In genomic region chr19:20999731-21000352, GRCh38 we compare ENCODE assay signal across 1 cellular context.
TF ChIP-seq lines count a peak whose summit lies in the region.

No MANE protein-coding gene starts in this region.

TF ChIP-seq in HepG2, 621 proteins besides CTCF, POLR2A, EP300 and RAD21 (continued from another document):
- no peak for TF ChIP-seq ZNF691 (CRISPR knock-in tag; IDR thresholded peaks at IDR 0.05; ENCODE audit: borderline replicate concordance, low read depth)
- TF ChIP-seq MLX (CRISPR knock-in tag; IDR thresholded peaks at IDR 0.05), result no peak
- TF ChIP-seq GLI4 (CRISPR knock-in tag; IDR thresholded peaks at IDR 0.05; ENCODE audit: borderline replicate concordance), result no peak
- TF ChIP-seq ZNF543 (CRISPR knock-in tag; IDR thresholded peaks at IDR 0.05), result no peak
- TF ChIP-seq LRRFIP1 (CRISPR knock-in tag; conservative IDR thresholded peaks at IDR 0.05), result no peak
- TF ChIP-seq ATF6 (CRISPR knock-in tag; conservative IDR thresholded peaks at IDR 0.05), result no peak
- no peak for TF ChIP-seq ZNF549 (CRISPR knock-in tag; IDR thresholded peaks at IDR 0.05)
- no peak for TF ChIP-seq TFAP4 (IDR thresholded peaks at IDR 0.05; ENCODE audit: borderline replicate concordance, low read depth)
- TF ChIP-seq ZNF558 (CRISPR knock-in tag; IDR thresholded peaks at IDR 0.05; ENCODE audit: borderline replicate concordance), result no peak
- TF ChIP-seq ZFP91 (CRISPR knock-in tag; IDR thresholded peaks at IDR 0.05; ENCODE audit: borderline replicate concordance), result no peak
- no peak for TF ChIP-seq GLMP (CRISPR knock-in tag; IDR thresholded peaks at IDR 0.05; ENCODE audit: borderline replicate concordance)
- no peak for TF ChIP-seq ZNF451 (CRISPR knock-in tag; IDR thresholded peaks at IDR 0.05)
- TF ChIP-seq ELF4 (CRISPR knock-in tag; IDR thresholded peaks at IDR 0.05; ENCODE audit: borderline replicate concordance), result no peak
- no peak for TF ChIP-seq MED13 (CRISPR knock-in tag; IDR thresholded peaks at IDR 0.05)
- no peak for TF ChIP-seq PCBP2 (optimal IDR thresholded peaks at IDR 0.05; ENCODE audit: low read depth, low read length, poor library complexity, severe bottlenecking)
- no peak for TF ChIP-seq CBX2 (IDR thresholded peaks at IDR 0.05; ENCODE audit: low read depth, low read length)
- TF ChIP-seq CBX2 (CRISPR knock-in tag; IDR thresholded peaks at IDR 0.05; ENCODE audit: low read depth), result no peak
- TF ChIP-seq MAFK (conservative IDR thresholded peaks at IDR 0.05 in 1 of 2, IDR thresholded peaks at IDR 0.05 in 1 of 2; ENCODE audit: low read length in 2 of 2), result 0 out of 4 replicates have a peak, but pooled peaks of 1 of the 2 experiments have one; percentile 12
- no peak for TF ChIP-seq ZHX2 (IDR thresholded peaks at IDR 0.05; ENCODE audit: low read depth)
- TF ChIP-seq ZHX2 (CRISPR knock-in tag; IDR thresholded peaks at IDR 0.05; ENCODE audit: borderline replicate concordance), result no peak
- no peak for TF ChIP-seq ZNF644 (CRISPR knock-in tag; IDR thresholded peaks at IDR 0.05; ENCODE audit: low read depth)
- TF ChIP-seq SAFB2 (CRISPR knock-in tag; IDR thresholded peaks at IDR 0.05; ENCODE audit: borderline replicate concordance, low read depth), result no peak
- no peak for TF ChIP-seq PHB2 (IDR thresholded peaks at IDR 0.05; ENCODE audit: partially characterized antibody)
- no peak for TF ChIP-seq FOXP1 (IDR thresholded peaks at IDR 0.05)
- no peak for TF ChIP-seq FOXP1 (CRISPR knock-in tag; IDR thresholded peaks at IDR 0.05)
- no peak for TF ChIP-seq GPBP1L1 (CRISPR knock-in tag; IDR thresholded peaks at IDR 0.05)
- TF ChIP-seq MAFG (CRISPR knock-in tag; IDR thresholded peaks at IDR 0.05), result no peak
- peak; percentile 59 for TF ChIP-seq PBX2 (CRISPR knock-in tag; IDR thresholded peaks at IDR 0.05)
- no peak for TF ChIP-seq MYPOP (CRISPR knock-in tag; IDR thresholded peaks at IDR 0.05)
- peak; percentile 63 for TF ChIP-seq NFYC (CRISPR knock-in tag; IDR thresholded peaks at IDR 0.05)
- no peak for TF ChIP-seq CHD4 (IDR thresholded peaks at IDR 0.05; ENCODE audit: borderline replicate concordance, low read length)
- peak; percentile 37; the same call in 1 of the 2 replicates for TF ChIP-seq SP2 (CRISPR knock-in tag; IDR thresholded peaks at IDR 0.05)
- TF ChIP-seq MEIS2 (CRISPR knock-in tag; IDR thresholded peaks at IDR 0.05), result no peak
TF ChIP-seq in HepG2: peak in this region for 7.
